ENCODE assay signal across 28 cellular contexts in genomic region chrX:74297766-74298165, GRCh38. TPM values are rescaled to one million over a fixed set of nuclear protein-coding genes. Genes with fewer than 3 reads are reported as not detected.
A peak's percentile ranks its signal among the peaks of the same experiment; 100 is the strongest.
DNase-seq lines count a peak whose midpoint lies in the region; ATAC-seq and TF ChIP-seq lines count a peak whose summit lies in the region.
"Had no signal": no experiment of that assay in that cellular context is flagged by ENCODE, and none has a peak within 500 bp of the region (broad histone marks: within the 10 kb centered on the region; RNA-seq: fewer than 3 reads in every experiment).

No MANE protein-coding gene starts in this region.

- peaks cover 7% of the 10 kb centered on the region for H3K27me3 ChIP-seq in mammary epithelial cell (ENCODE audit: insufficient read depth, low read length)
- no peaks in the 10 kb centered on the region for H3K27me3 ChIP-seq in upper lobe of left lung
- H3K27me3 ChIP-seq: MG63, SJSA1 had no signal

- no peak for TF ChIP-seq EP300 in upper lobe of left lung (IDR thresholded peaks at IDR 0.05)

- H3K9me3 ChIP-seq in mammary epithelial cell (replicated peaks; ENCODE audit: insufficient read depth, low read length) (no peaks in the 10 kb centered on the region), upper lobe of left lung (no peaks in the 10 kb centered on the region)
- H3K9me3 ChIP-seq: BLaER1, MG63, SJSA1 had no signal

- BruUV-seq in mammary epithelial cell (replicated peaks; lab: Mats Ljungman, UMichigan), result no TSS peak
- no TSS peak for BruUV-seq in MCF 10A (replicated peaks; lab: Mats Ljungman, UMichigan)

- no peak overlapping the region for H3K27ac Mint-ChIP-seq in activated CD8-positive, alpha-beta T cell treated with anti-CD3 and anti-CD28 coated beads for 36 hours
- no peak overlapping the region for H3K27ac Mint-ChIP-seq in activated CD8-positive, alpha-beta T cell treated with anti-CD3 and anti-CD28 coated beads, Interleukin-2, amount 10 ng/mL, durations not matched to agents 7 days and 5 days
- H3K27ac Mint-ChIP-seq in MCF 10A (ENCODE audit: low read depth, unreplicated experiment), result no peak overlapping the region
- H3K27ac Mint-ChIP-seq in activated CD4-positive, alpha-beta memory T cell treated with anti-CD3 and anti-CD28 coated beads, Interleukin-2, amount 10 ng/mL, durations not matched to agents 7 days and 5 days, result peak overlapping the region; percentile 23
- H3K27ac Mint-ChIP-seq: CD4-positive, CD25-positive, alpha-beta regulatory T cell; GM23338; H9; HFFc6 had no signal

- TF ChIP-seq CTCF in activated CD8-positive, alpha-beta T cell treated with anti-CD3 and anti-CD28 coated beads for 36 hours (IDR thresholded peaks at IDR 0.05), result no peak
- TF ChIP-seq CTCF in mammary epithelial cell (conservative IDR thresholded peaks at IDR 0.05 in 1 of 2, IDR thresholded peaks at IDR 0.05 in 1 of 2; ENCODE audit: extremely low read depth in 1 of 2, insufficient read depth in 1 of 2, low read depth in 1 of 2, low read length in 2 of 2) (no peak), MCF 10A (IDR thresholded peaks at IDR 0.05; ENCODE audit: unreplicated experiment) (no peak), epithelial cell of esophagus (IDR thresholded peaks at IDR 0.05; ENCODE audit: insufficient read depth, low read depth, low read length, missing control alignments) (no peak), upper lobe of left lung (IDR thresholded peaks at IDR 0.05) (no peak)

- WGBS in mammary epithelial cell (ENCODE audit: low coverage, missing lambda C conversion rate), result 69% methylated on average over 4 of the region's 4 CpGs
- WGBS in upper lobe of left lung, 2 donors, result 83 to 88% methylated on average over 4 of the region's 4 CpGs

- no peak overlapping the region for H2AFZ ChIP-seq in mammary epithelial cell (ENCODE audit: low read depth, low read length)
- H2AFZ ChIP-seq: GM23338, PC-9 had no signal

- intact Hi-C loops in activated CD8-positive, alpha-beta T cell treated with anti-CD3 and anti-CD28 coated beads for 36 hours (cut with micrococcal nuclease), result no loop called here
- intact Hi-C loops in mammary epithelial cell (cut with micrococcal nuclease) (no loop called here), MCF 10A (cut with micrococcal nuclease) (loop anchor here (10.0 kb wide), 1 partner anchor 157 kb away; no protein-coding TSS in a partner anchor)

- H3K9me3 Mint-ChIP-seq in activated CD8-positive, alpha-beta T cell treated with anti-CD3 and anti-CD28 coated beads for 36 hours, result no peaks in the 10 kb centered on the region
- H3K9me3 Mint-ChIP-seq in activated CD8-positive, alpha-beta T cell treated with anti-CD3 and anti-CD28 coated beads, Interleukin-2, amount 10 ng/mL, durations not matched to agents 7 days and 5 days (ENCODE audit: insufficient read depth), result no peaks in the 10 kb centered on the region
- peaks cover 7% of the 10 kb centered on the region for H3K9me3 Mint-ChIP-seq in MCF 10A (ENCODE audit: unreplicated experiment)
- H3K9me3 Mint-ChIP-seq in activated CD4-positive, alpha-beta memory T cell treated with anti-CD3 and anti-CD28 coated beads, Interleukin-2, amount 10 ng/mL, durations not matched to agents 7 days and 5 days, result no peaks in the 10 kb centered on the region
- H3K9me3 Mint-ChIP-seq: GM23338, HFFc6 had no signal

- H3K27ac ChIP-seq in mammary epithelial cell (ENCODE audit: insufficient read depth, low read depth, low read length) (no peak overlapping the region), upper lobe of left lung (no peak overlapping the region)
- H3K27ac ChIP-seq: BLaER1, PC-9, SJSA1 had no signal

- no peaks in the 10 kb centered on the region for H4K20me1 ChIP-seq in mammary epithelial cell (ENCODE audit: insufficient read depth, low read length)
- H4K20me1 ChIP-seq: BLaER1 had no signal

- no peaks in the 10 kb centered on the region for H3K79me2 ChIP-seq in mammary epithelial cell (ENCODE audit: insufficient read depth, low read length)

- CTCF ChIA-PET in activated CD8-positive, alpha-beta T cell treated with anti-CD3 and anti-CD28 coated beads for 36 hours (lab: Charles Lee), result no interaction called here
- CTCF ChIA-PET in activated CD8-positive, alpha-beta T cell treated with anti-CD3 and anti-CD28 coated beads, Interleukin-2, amount 10 ng/mL, durations not matched to agents 7 days and 5 days (lab: Charles Lee), result no interaction called here
- CTCF ChIA-PET in mammary epithelial cell (lab: Charles Lee; ENCODE audit: low non-redundant PET), result no interaction called here
- CTCF ChIA-PET in MCF 10A (lab: Yijun Ruan, JAX), result no interaction called here
- CTCF ChIA-PET in activated CD4-positive, alpha-beta memory T cell treated with anti-CD3 and anti-CD28 coated beads, Interleukin-2, amount 10 ng/mL, durations not matched to agents 7 days and 5 days (lab: Charles Lee), result no interaction called here

- no peaks in the 10 kb centered on the region for H3K4me1 ChIP-seq in mammary epithelial cell (ENCODE audit: insufficient read depth, low read length)
- no peaks in the 10 kb centered on the region for H3K4me1 ChIP-seq in upper lobe of left lung
- H3K4me1 ChIP-seq: BLaER1, SJSA1 had no signal

- no peaks in the 10 kb centered on the region for H3K27me3 Mint-ChIP-seq in activated CD8-positive, alpha-beta T cell treated with anti-CD3 and anti-CD28 coated beads for 36 hours
- peaks cover 4% of the 10 kb centered on the region for H3K27me3 Mint-ChIP-seq in activated CD8-positive, alpha-beta T cell treated with anti-CD3 and anti-CD28 coated beads, Interleukin-2, amount 10 ng/mL, durations not matched to agents 7 days and 5 days (ENCODE audit: low read depth)
- H3K27me3 Mint-ChIP-seq in MCF 10A (ENCODE audit: insufficient read depth, unreplicated experiment), result peaks cover 48% of the 10 kb centered on the region
- H3K27me3 Mint-ChIP-seq in activated CD4-positive, alpha-beta memory T cell treated with anti-CD3 and anti-CD28 coated beads, Interleukin-2, amount 10 ng/mL, durations not matched to agents 7 days and 5 days, result peaks cover 1% of the 10 kb centered on the region
- H3K27me3 Mint-ChIP-seq: CD4-positive, CD25-positive, alpha-beta regulatory T cell had no signal

- no peak overlapping the region for H3K9ac ChIP-seq in mammary epithelial cell (ENCODE audit: insufficient read depth, low read length)
- H3K9ac ChIP-seq: BLaER1 had no signal

- peak; percentile 14 for DNase-seq in activated CD8-positive, alpha-beta T cell treated with anti-CD3 and anti-CD28 coated beads for 36 hours
- DNase-seq in activated CD8-positive, alpha-beta T cell treated with anti-CD3 and anti-CD28 coated beads, Interleukin-2, amount 10 ng/mL, durations not matched to agents 7 days and 5 days, result no peak
- DNase-seq in mammary epithelial cell (peak; percentile 29), MCF 10A (ENCODE audit: unreplicated experiment) (no peak), epithelial cell of esophagus (ENCODE audit: low read depth) (peak; percentile 36), upper lobe of left lung (no peak), globus pallidus (ENCODE audit: low spot score) (no peak)
- DNase-seq in activated CD4-positive, alpha-beta memory T cell treated with anti-CD3 and anti-CD28 coated beads, Interleukin-2, amount 10 ng/mL, durations not matched to agents 7 days and 5 days, result peak; percentile 20
- DNase-seq: H9; HFFc6; Kasumi-1; MG63; NCI-H1105 treated with DMSO at 0.1 percent for 48 hours; NCI-H2029; NCI-H446 treated with DMSO at 0.1 percent for 48 hours; NCI-H526; NCI-H82; NK-92 treated with Interleukin-12 subunit alpha and Interleukin-12 subunit beta, amount 100 ng/mL, for 24 hours; PC-9; Right ventricle myocardium superior; RPMI8226 had no signal

- TF ChIP-seq POLR2A in upper lobe of left lung (IDR thresholded peaks at IDR 0.05), result no peak

- H3K4me3 ChIP-seq in mammary epithelial cell (replicated peaks in 1 of 3; ENCODE audit: insufficient read depth in 1 of 3, low read depth in 2 of 3, low read length in 3 of 3) (no peak overlapping the region), epithelial cell of esophagus (ENCODE audit: low read length) (no peak overlapping the region), upper lobe of left lung (no peak overlapping the region)
- H3K4me3 ChIP-seq: BLaER1, GM23338, K562, MG63, PC-9, SJSA1 had no signal

- H3K4me2 ChIP-seq in mammary epithelial cell (ENCODE audit: insufficient read depth, low read depth, low read length), result no peak overlapping the region
- H3K4me2 ChIP-seq: BLaER1, GM23338, PC-9 had no signal

- ATAC-seq in activated CD8-positive, alpha-beta T cell treated with anti-CD3 and anti-CD28 coated beads for 36 hours, result peak; percentile 56
- no peak for ATAC-seq in activated CD8-positive, alpha-beta T cell treated with anti-CD3 and anti-CD28 coated beads, Interleukin-2, amount 10 ng/mL, durations not matched to agents 7 days and 5 days
- ATAC-seq in upper lobe of left lung (ENCODE audit: low FRiP score in 2 of 2), result no peak
- ATAC-seq: GM23338, K562 had no signal

- dilution Hi-C loops in mammary epithelial cell (cut with HindIII; ENCODE audit: low sequenced_read_pairs), result no loop called here

- peaks cover 4% of the 10 kb centered on the region for H3K4me1 Mint-ChIP-seq in activated CD8-positive, alpha-beta T cell treated with anti-CD3 and anti-CD28 coated beads for 36 hours (ENCODE audit: low read depth)
- H3K4me1 Mint-ChIP-seq in activated CD8-positive, alpha-beta T cell treated with anti-CD3 and anti-CD28 coated beads, Interleukin-2, amount 10 ng/mL, durations not matched to agents 7 days and 5 days (ENCODE audit: low read depth), result peaks cover 10% of the 10 kb centered on the region
- H3K4me1 Mint-ChIP-seq in MCF 10A (ENCODE audit: insufficient read depth, unreplicated experiment), result no peaks in the 10 kb centered on the region
- peaks cover 13% of the 10 kb centered on the region for H3K4me1 Mint-ChIP-seq in activated CD4-positive, alpha-beta memory T cell treated with anti-CD3 and anti-CD28 coated beads, Interleukin-2, amount 10 ng/mL, durations not matched to agents 7 days and 5 days

- in situ Hi-C loops in mammary epithelial cell (cut with MboI; ENCODE audit: low sequenced_read_pairs in 2 of 2), result no loop called here

- H3K36me3 ChIP-seq in mammary epithelial cell (ENCODE audit: insufficient read depth, low read length) (no peaks in the 10 kb centered on the region), upper lobe of left lung (no peaks in the 10 kb centered on the region)
- H3K36me3 ChIP-seq: BLaER1, MG63, SJSA1 had no signal

- H3K4me3 Mint-ChIP-seq in activated CD8-positive, alpha-beta T cell treated with anti-CD3 and anti-CD28 coated beads for 36 hours, result no peak overlapping the region
- no peak overlapping the region for H3K4me3 Mint-ChIP-seq in activated CD8-positive, alpha-beta T cell treated with anti-CD3 and anti-CD28 coated beads, Interleukin-2, amount 10 ng/mL, durations not matched to agents 7 days and 5 days
- H3K4me3 Mint-ChIP-seq in MCF 10A (ENCODE audit: unreplicated experiment), result no peak overlapping the region
- H3K4me3 Mint-ChIP-seq in activated CD4-positive, alpha-beta memory T cell treated with anti-CD3 and anti-CD28 coated beads, Interleukin-2, amount 10 ng/mL, durations not matched to agents 7 days and 5 days, result no peak overlapping the region
- H3K4me3 Mint-ChIP-seq: GM23338, H9, HFFc6 had no signal

- H3K36me3 Mint-ChIP-seq in activated CD8-positive, alpha-beta T cell treated with anti-CD3 and anti-CD28 coated beads for 36 hours (ENCODE audit: low read depth), result no peaks in the 10 kb centered on the region
- H3K36me3 Mint-ChIP-seq in activated CD8-positive, alpha-beta T cell treated with anti-CD3 and anti-CD28 coated beads, Interleukin-2, amount 10 ng/mL, durations not matched to agents 7 days and 5 days (ENCODE audit: low read depth), result no peaks in the 10 kb centered on the region
- no peaks in the 10 kb centered on the region for H3K36me3 Mint-ChIP-seq in MCF 10A (ENCODE audit: insufficient read depth, unreplicated experiment)
- H3K36me3 Mint-ChIP-seq in activated CD4-positive, alpha-beta memory T cell treated with anti-CD3 and anti-CD28 coated beads, Interleukin-2, amount 10 ng/mL, durations not matched to agents 7 days and 5 days (ENCODE audit: low read depth), result no peaks in the 10 kb centered on the region
- H3K36me3 Mint-ChIP-seq: CD4-positive, CD25-positive, alpha-beta regulatory T cell had no signal

- POLR2A ChIA-PET in activated CD8-positive, alpha-beta T cell treated with anti-CD3 and anti-CD28 coated beads for 36 hours (lab: Charles Lee), result no interaction called here
- POLR2A ChIA-PET in activated CD8-positive, alpha-beta T cell treated with anti-CD3 and anti-CD28 coated beads, Interleukin-2, amount 10 ng/mL, durations not matched to agents 7 days and 5 days (lab: Charles Lee), result no interaction called here
- POLR2A ChIA-PET in MCF 10A (lab: Yijun Ruan, JAX), result no interaction called here
- POLR2A ChIA-PET in activated CD4-positive, alpha-beta memory T cell treated with anti-CD3 and anti-CD28 coated beads, Interleukin-2, amount 10 ng/mL, durations not matched to agents 7 days and 5 days (lab: Charles Lee), result no interaction called here

RNA-seq across cellular contexts. Expression of gene ZCCHC13, which starts 6.2 kb away (rescaled TPM):
- not detected for total RNA-seq in activated CD8-positive, alpha-beta T cell treated with anti-CD3 and anti-CD28 coated beads for 36 hours
- not detected for total RNA-seq in activated CD8-positive, alpha-beta T cell treated with anti-CD3 and anti-CD28 coated beads, Interleukin-2, amount 10 ng/mL, durations not matched to agents 7 days and 5 days
- total RNA-seq in mammary epithelial cell (not detected), MCF 10A (2022) (not detected in 2 replicates), upper lobe of left lung (not detected)
- polyA plus RNA-seq in mammary epithelial cell, result not detected
- polyA minus RNA-seq in mammary epithelial cell, result not detected
- not detected for total RNA-seq in activated CD4-positive, alpha-beta memory T cell treated with anti-CD3 and anti-CD28 coated beads, Interleukin-2, amount 10 ng/mL, durations not matched to agents 7 days and 5 days
- total RNA-seq: CD4-positive, CD25-positive, alpha-beta regulatory T cell; GM23338; H9; HFFc6; HT1080; K562; PC-9; Right ventricle myocardium superior; SJSA1 had no signal
- polyA plus RNA-seq: AG04450; CD4-positive, CD25-positive, alpha-beta regulatory T cell; GM23338; K562 had no signal

Comparison
In these comparisons a context has a peak if more than half of its experiments do, and no peak if none do; other contexts are left out.
1. DNase-seq: peak in activated CD8-positive, alpha-beta T cell treated with anti-CD3 and anti-CD28 coated beads for 36 hours (single experiment), mammary epithelial cell (single experiment), activated CD4-positive, alpha-beta memory T cell treated with anti-CD3 and anti-CD28 coated beads, Interleukin-2, amount 10 ng/mL, durations not matched to agents 7 days and 5 days (single experiment) and epithelial cell of esophagus (single experiment); none in activated CD8-positive, alpha-beta T cell treated with anti-CD3 and anti-CD28 coated beads, Interleukin-2, amount 10 ng/mL, durations not matched to agents 7 days and 5 days (single experiment), MCF 10A (single experiment), upper lobe of left lung (0 of 2) and globus pallidus (single experiment).